In the genomic region with DNA sequence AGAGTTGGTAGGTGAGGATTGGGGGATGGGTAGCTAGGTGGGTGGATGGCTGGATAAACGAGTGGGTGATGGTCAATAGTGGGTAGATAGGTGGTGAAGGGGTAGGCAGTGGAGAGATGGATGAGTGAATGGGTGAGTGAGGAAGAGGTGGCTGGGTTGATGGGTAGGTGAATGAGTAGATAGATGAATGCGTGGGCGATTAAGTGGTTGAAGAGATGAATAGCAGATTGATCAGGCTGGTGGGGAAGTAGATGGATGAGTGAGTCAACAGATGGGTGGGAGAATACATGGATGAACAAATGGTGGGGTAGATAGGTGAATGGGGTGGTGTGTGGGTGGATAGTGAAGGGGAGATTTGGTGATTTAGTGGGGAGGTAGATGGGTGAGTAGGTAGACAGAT, we compare ENCODE assay signal across 1 cellular context.
TF ChIP-seq lines count a peak whose summit lies in the region.

No MANE protein-coding gene starts in this region.

TF ChIP-seq in neural cell, 6 proteins besides CTCF, POLR2A, EP300 and RAD21:
- no peak for TF ChIP-seq TAF1 (IDR thresholded peaks at IDR 0.05; ENCODE audit: low read depth)
- TF ChIP-seq MXI1 (conservative IDR thresholded peaks at IDR 0.05; ENCODE audit: poor library complexity, severe bottlenecking): no peak
- TF ChIP-seq EZH2 (IDR thresholded peaks at IDR 0.05; ENCODE audit: borderline replicate concordance, insufficient read depth, low read length, poor library complexity, severe bottlenecking): peak; percentile 66
- no peak for TF ChIP-seq POLR2AphosphoS5 (IDR thresholded peaks at IDR 0.05)
TF ChIP-seq in neural cell: peak in this region for 1.
